ENCODE assay signal across 1 cellular context in genomic region chr14:33359288-33359881, GRCh38.
TF ChIP-seq lines count a peak whose summit lies in the region.

No MANE protein-coding gene starts in this region.

TF ChIP-seq in K562, 482 proteins besides CTCF, POLR2A, EP300 and RAD21 (continued from another document and continues in another):
- TF ChIP-seq ZBTB5 (IDR thresholded peaks at IDR 0.05) (no peak), STAT5A (IDR thresholded peaks at IDR 0.05; ENCODE audit: borderline replicate concordance, low read length) (no peak), E2F8 (IDR thresholded peaks at IDR 0.05; ENCODE audit: low read depth, partially characterized antibody) (no peak), NBN (IDR thresholded peaks at IDR 0.05; ENCODE audit: low read depth) (no peak), SMARCB1 (IDR thresholded peaks at IDR 0.05; ENCODE audit: insufficient read length, low read depth) (no peak), ZNF830 (CRISPR knock-in tag; IDR thresholded peaks at IDR 0.05) (no peak), DDX20 (tag; IDR thresholded peaks at IDR 0.05; ENCODE audit: low read depth) (no peak), ZNF263 (CRISPR knock-in tag; IDR thresholded peaks at IDR 0.05; ENCODE audit: borderline replicate concordance) (no peak), ZNF778 (CRISPR knock-in tag; IDR thresholded peaks at IDR 0.05) (no peak), PCBP2 (IDR thresholded peaks at IDR 0.05; ENCODE audit: low read depth, low read length, poor library complexity, severe bottlenecking) (no peak), SMARCA4 (IDR thresholded peaks at IDR 0.05) (0 out of 2 replicates have a peak, but pooled peaks have one; percentile 10), ILF3 (IDR thresholded peaks at IDR 0.05; ENCODE audit: borderline replicate concordance) (no peak), JUNB (CRISPR knock-in tag; conservative IDR thresholded peaks at IDR 0.05) (no peak), HDAC8 (tag; IDR thresholded peaks at IDR 0.05) (no peak), ZNF431 (CRISPR knock-in tag; IDR thresholded peaks at IDR 0.05) (no peak), MLLT1 (IDR thresholded peaks at IDR 0.05) (no peak), CAMTA2 (CRISPR knock-in tag; conservative IDR thresholded peaks at IDR 0.05) (no peak), NR2C1 (IDR thresholded peaks at IDR 0.05) (no peak), NR2C1 (tag; IDR thresholded peaks at IDR 0.05) (no peak), ZNF740 (CRISPR knock-in tag; IDR thresholded peaks at IDR 0.05) (no peak), ZNF740 (tag; IDR thresholded peaks at IDR 0.05) (no peak), NONO (IDR thresholded peaks at IDR 0.05; ENCODE audit: low read depth in 2 of 2, low read length in 1 of 2) (no peak), ZBTB17 (CRISPR knock-in tag; IDR thresholded peaks at IDR 0.05) (no peak), PHB2 (IDR thresholded peaks at IDR 0.05; ENCODE audit: low read depth) (no peak), ZKSCAN3 (CRISPR knock-in tag; IDR thresholded peaks at IDR 0.05) (no peak), ARID3B (CRISPR knock-in tag; IDR thresholded peaks at IDR 0.05; ENCODE audit: borderline replicate concordance) (no peak), TCF7 (IDR thresholded peaks at IDR 0.05; ENCODE audit: borderline replicate concordance) (no peak), BCOR (IDR thresholded peaks at IDR 0.05) (no peak), HES1 (IDR thresholded peaks at IDR 0.05; ENCODE audit: low read depth) (no peak), POU5F1 (IDR thresholded peaks at IDR 0.05; ENCODE audit: borderline replicate concordance, low read depth, low read length, partially characterized antibody) (no peak), XRCC4 (IDR thresholded peaks at IDR 0.05; ENCODE audit: extremely low read depth, insufficient read depth, insufficient read length) (no peak), MAFK (IDR thresholded peaks at IDR 0.05; ENCODE audit: low read length) (0 out of 2 replicates have a peak, but pooled peaks have one; percentile 12), ZZZ3 (IDR thresholded peaks at IDR 0.05) (no peak), HDAC3 (IDR thresholded peaks at IDR 0.05; ENCODE audit: borderline replicate concordance, partially characterized antibody) (no peak), NCOA1 (IDR thresholded peaks at IDR 0.05; ENCODE audit: low read depth) (no peak), RNF219 (CRISPR knock-in tag; IDR thresholded peaks at IDR 0.05) (no peak), FOXP4 (CRISPR knock-in tag; IDR thresholded peaks at IDR 0.05; ENCODE audit: borderline replicate concordance) (no peak), C11orf30 (IDR thresholded peaks at IDR 0.05; ENCODE audit: low read depth) (peak; percentile 31; the same call in 1 of the 2 replicates), PKNOX1 (IDR thresholded peaks at IDR 0.05) (peak; percentile 25; the same call in 1 of the 2 replicates), NR2C2 (CRISPR knock-in tag; IDR thresholded peaks at IDR 0.05) (no peak), NR2C2 (tag; IDR thresholded peaks at IDR 0.05) (peak; percentile 47; the same call in 1 of the 2 replicates), MAFG (tag; conservative IDR thresholded peaks at IDR 0.05) (0 out of 2 replicates have a peak, but pooled peaks have one; percentile 26), DPF2 (IDR thresholded peaks at IDR 0.05) (0 out of 2 replicates have a peak, but pooled peaks have one; percentile 26), EP400 (IDR thresholded peaks at IDR 0.05) (0 out of 2 replicates have a peak, but pooled peaks have one; percentile 16), CBFB (CRISPR knock-in tag; IDR thresholded peaks at IDR 0.05) (no peak), KDM5B (IDR thresholded peaks at IDR 0.05; ENCODE audit: insufficient replicate concordance, low read depth, low read length) (no peak), ATF1 (CRISPR knock-in tag; IDR thresholded peaks at IDR 0.05) (no peak), ATF1 (tag; IDR thresholded peaks at IDR 0.05) (peak; percentile 43), TBP (optimal IDR thresholded peaks at IDR 0.05; ENCODE audit: low read depth, low read length) (peak; percentile 41), ZHX1 (conservative IDR thresholded peaks at IDR 0.05; ENCODE audit: low read length) (no peak), PML (IDR thresholded peaks at IDR 0.05; ENCODE audit: low read length) (no peak), MECOM (CRISPR knock-in tag; IDR thresholded peaks at IDR 0.05) (no peak)
